8 cellular contexts compared by ENCODE assay signal in the genomic region with DNA sequence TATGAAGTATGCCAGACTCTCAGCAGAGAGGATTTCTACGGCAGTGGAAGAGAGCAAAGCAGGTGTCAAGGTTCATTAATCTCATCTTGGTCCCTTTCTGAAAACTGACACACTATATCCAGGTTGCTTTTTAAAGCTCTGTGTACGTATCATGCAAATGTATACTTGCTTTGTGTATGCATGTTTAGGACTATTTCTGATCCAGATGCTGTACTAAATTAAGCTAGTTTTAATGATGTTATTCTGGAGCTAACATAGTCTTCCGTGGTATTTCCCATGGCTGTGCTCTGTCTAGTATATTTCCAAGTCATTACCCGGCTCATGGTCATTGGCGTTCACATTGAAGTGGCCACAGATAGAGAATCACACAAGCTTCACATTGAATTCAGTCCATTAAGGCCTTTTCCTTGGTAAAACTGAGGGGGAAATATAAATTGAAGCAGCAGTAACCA.
DNase-seq lines count a peak whose midpoint lies in the region; ATAC-seq lines count a peak whose summit lies in the region.

No MANE protein-coding gene starts in this region.

- no peak overlapping the region for H3K4me3 ChIP-seq in neuron (ENCODE audit: low read length)

- peaks cover 13% of the 10 kb centered on the region for H3K4me1 ChIP-seq in neuron (ENCODE audit: insufficient read depth, low read length)

- H3K27ac ChIP-seq in angular gyrus (ENCODE audit: low read depth, low read length): peak overlapping the region; percentile 84

- no peaks in the 10 kb centered on the region for H3K27me3 ChIP-seq in neuron (ENCODE audit: insufficient read depth, low read length)

- H3K36me3 ChIP-seq in neuron (ENCODE audit: insufficient read depth, low read length): no peaks in the 10 kb centered on the region

- peak overlapping the region; percentile 14 for H2AFZ ChIP-seq in neuron (ENCODE audit: low read depth, low read length)

- DNase-seq in DMS114 treated with DMSO at 0.1 percent for 48 hours (lab: John Stamatoyannopoulos, UW; ENCODE audit: unreplicated experiment): no peak
- no peak for DNase-seq in NCI-H345 (lab: John Stamatoyannopoulos, UW)
- no peak for DNase-seq in GM03348 (ENCODE audit: low spot score)

- H3K9me3 ChIP-seq in neuron (ENCODE audit: low read length): no peaks in the 10 kb centered on the region

- ATAC-seq in GM19043 (IDR thresholded peaks at IDR 0.05; ENCODE audit: low read depth, unreplicated experiment): peak; percentile 8
- peak; percentile 8 for ATAC-seq in HG02981 (IDR thresholded peaks at IDR 0.05; ENCODE audit: unreplicated experiment)
- ATAC-seq in GM19023 (IDR thresholded peaks at IDR 0.05; ENCODE audit: unreplicated experiment): no peak
